In genomic region chr2:54775710-54776109, GRCh38 we compare ENCODE assay signal across 29 cellular contexts.
"Had no signal": no experiment of that assay in that cellular context is flagged by ENCODE, and none has a peak within 500 bp of the region (broad histone marks: within the 10 kb centered on the region; RNA-seq: fewer than 3 reads in every experiment).

No MANE protein-coding gene starts in this region.

- H3K27ac Mint-ChIP-seq: dendritic cell treated with granulocyte-macrophage colony-stimulating factor and Interleukin-4, amounts not matched to agents 40 ng/mL and 50 ng/mL, for 4 days; effector memory CD8-positive, alpha-beta T cell; mesothelial cell of epicardium; nephron; neural progenitor cell; stimulated activated naive CD8-positive, alpha-beta T cell treated with anti-CD3 and anti-CD28 coated beads, Interleukin-15, amount 100 ng/mL, for 72 hours had no signal

- H3K9me3 ChIP-seq: colonic mucosa, gastrocnemius medialis, prostate gland had no signal

- H3K9ac ChIP-seq: neural progenitor cell, parathyroid adenoma had no signal

- H3K36me3 Mint-ChIP-seq: neural progenitor cell had no signal

- H3K79me2 ChIP-seq: parathyroid adenoma had no signal

- H3K27ac ChIP-seq: colonic mucosa, esophagus squamous epithelium, gastrocnemius medialis, lower lobe of right lung, neural progenitor cell, parathyroid adenoma, prostate gland, right atrium auricular region, suprapubic skin had no signal

- DNase-seq: colonic mucosa; effector memory CD8-positive, alpha-beta T cell; esophagus squamous epithelium; foreskin fibroblast; gastrocnemius medialis; left ventricle myocardium superior; lower lobe of right lung; mesenchymal stem cell; mucosa of descending colon; naive B cell; stimulated activated CD4-positive, alpha-beta T cell treated with anti-CD3 and anti-CD28 coated beads, Interleukin-12 subunit alpha, Interleukin-12 subunit beta, amount 100 ng/mL, for 4 hours; stimulated activated CD4-positive, alpha-beta T cell treated with anti-CD3 and anti-CD28 coated beads, Interleukin-1b, Interleukin-23, amount 100 ng/mL, for 48 hours; stimulated activated CD4-positive, alpha-beta T cell treated with anti-CD3 and anti-CD28 coated beads, Interleukin-4, amount 100 ng/mL, for 1 hour; stimulated activated CD8-positive, alpha-beta memory T cell treated with anti-CD3 and anti-CD28 coated beads, Interleukin-4, amount 100 ng/mL, for 48 hours; stimulated activated naive CD4-positive, alpha-beta T cell; stimulated activated naive CD8-positive, alpha-beta T cell treated with anti-CD3 and anti-CD28 coated beads, Interleukin-15, amount 100 ng/mL, for 72 hours; trophoblast cell had no signal

- FAIRE-seq: endometrium, keratinocyte had no signal

- H3K36me3 ChIP-seq: colonic mucosa, esophagus squamous epithelium, gastrocnemius medialis, lower lobe of right lung, neural progenitor cell, prostate gland, right atrium auricular region, suprapubic skin had no signal

- ATAC-seq: effector memory CD8-positive, alpha-beta T cell; gastrocnemius medialis; left ventricle myocardium superior; lower lobe of right lung; mucosa of descending colon; sciatic nerve; stimulated activated naive CD8-positive, alpha-beta T cell treated with anti-CD3 and anti-CD28 coated beads, Interleukin-15, amount 100 ng/mL, for 72 hours had no signal

- H3K27me3 Mint-ChIP-seq: dendritic cell treated with granulocyte-macrophage colony-stimulating factor and Interleukin-4, amounts not matched to agents 40 ng/mL and 50 ng/mL, for 4 days; effector memory CD8-positive, alpha-beta T cell; stimulated activated naive CD8-positive, alpha-beta T cell treated with anti-CD3 and anti-CD28 coated beads, Interleukin-15, amount 100 ng/mL, for 72 hours had no signal

- H3K4me2 ChIP-seq: neural progenitor cell, smooth muscle cell had no signal

- H3K4me3 ChIP-seq: colonic mucosa, esophagus squamous epithelium, gastrocnemius medialis, lower lobe of right lung, mucosa of descending colon, neural progenitor cell, prostate gland, right atrium auricular region, smooth muscle cell, suprapubic skin had no signal

- H3K27me3 ChIP-seq: colonic mucosa, esophagus squamous epithelium, gastrocnemius medialis, neural progenitor cell, right atrium auricular region, suprapubic skin had no signal

- H3K4me1 ChIP-seq: colonic mucosa, gastrocnemius medialis, lower lobe of right lung, neural progenitor cell, parathyroid adenoma, prostate gland, right atrium auricular region had no signal

- H3K4me1 Mint-ChIP-seq: naive B cell, neural progenitor cell had no signal

- H3K4me3 Mint-ChIP-seq: dendritic cell treated with granulocyte-macrophage colony-stimulating factor and Interleukin-4, amounts not matched to agents 40 ng/mL and 50 ng/mL, for 4 days; effector memory CD8-positive, alpha-beta T cell; mesothelial cell of epicardium; naive B cell; nephron; neural progenitor cell; stimulated activated naive CD8-positive, alpha-beta T cell treated with anti-CD3 and anti-CD28 coated beads, Interleukin-15, amount 100 ng/mL, for 72 hours had no signal

- H2AFZ ChIP-seq: neural progenitor cell, parathyroid adenoma had no signal
